ENCODE assay signal across 15 cellular contexts in the genomic region with DNA sequence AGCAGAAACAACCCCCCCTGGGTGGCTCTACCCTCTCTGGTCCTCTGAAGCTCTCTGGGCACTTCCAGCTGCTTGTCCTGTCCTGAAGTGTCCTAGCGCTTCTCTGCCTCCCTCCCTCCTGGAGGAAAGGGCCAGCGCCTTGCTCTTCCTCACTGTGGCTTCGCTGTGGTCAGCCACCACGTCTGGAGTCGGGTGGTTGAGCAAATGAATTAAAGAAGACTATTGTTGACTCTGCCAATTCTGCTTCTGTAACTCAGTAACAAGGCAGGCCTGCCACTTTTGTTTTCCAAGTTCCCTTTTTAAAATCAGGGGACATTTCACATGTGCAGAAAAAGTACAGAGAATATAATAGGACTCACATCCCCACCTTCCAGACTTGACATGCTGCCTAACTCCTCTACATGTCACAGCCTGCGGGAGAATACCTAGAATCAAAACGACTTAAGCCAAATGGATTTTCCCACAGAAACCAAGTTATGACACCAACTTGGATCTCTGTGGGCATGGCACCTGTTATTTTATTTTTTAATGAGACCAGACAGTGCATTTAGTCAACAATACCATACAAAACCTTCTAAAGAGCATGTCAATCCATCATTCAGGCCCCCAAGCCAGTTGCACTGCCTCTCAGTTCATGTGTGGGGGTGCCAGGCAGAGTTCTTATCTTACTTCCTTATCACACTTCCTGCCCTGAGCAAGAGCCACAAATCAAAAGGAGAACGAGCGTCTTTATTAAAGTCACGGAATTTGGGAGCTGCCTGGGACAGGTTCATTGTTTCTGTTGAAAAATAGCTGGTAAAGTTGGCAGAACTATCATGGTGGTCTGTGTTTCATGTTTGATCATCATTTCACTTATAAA. TPM values are rescaled to one million over a fixed set of nuclear protein-coding genes. Genes with fewer than 3 reads are reported as not detected.
DNase-seq lines count a peak whose midpoint lies in the region; ATAC-seq and TF ChIP-seq lines count a peak whose summit lies in the region.
"Had no signal": no experiment of that assay in that cellular context is flagged by ENCODE, and none has a peak within 500 bp of the region (broad histone marks: within the 10 kb centered on the region; RNA-seq: fewer than 3 reads in every experiment).

No MANE protein-coding gene starts in this region.

- peaks cover 13 to 41% (median 21%) of the 10 kb centered on the region in 10 experiments for H3K4me1 ChIP-seq in BLaER1 treated with 17β-estradiol and CSF1 and Interleukin-3, amounts not matched to agents 10 nM and 100 nM
- peaks cover 10% of the 10 kb centered on the region for H3K4me1 ChIP-seq in colonic mucosa

- DNase-seq in MV-4-11 (lab: John Stamatoyannopoulos, UW) (peak; percentile 91), colonic mucosa (no peak), mucosa of gallbladder (ENCODE audit: low spot score) (peak; percentile 20)
- no peak for DNase-seq in stimulated activated CD4-positive, alpha-beta T cell treated with anti-CD3 and anti-CD28 coated beads, Interleukin-4, amount 100 ng/mL, for 1 hour
- no peak for DNase-seq in naive thymus-derived CD8-positive, alpha-beta T cell
- DNase-seq: IMR-90; NCI-H1930; stimulated activated CD4-positive, alpha-beta T cell treated with anti-CD3 and anti-CD28 coated beads, Interleukin-4, amount 100 ng/mL, for 4 hours; stimulated activated naive CD4-positive, alpha-beta T cell treated with Interleukin-2 at 50 U/mL for 16 hours had no signal

- H3K4me3 ChIP-seq in BLaER1 treated with 17β-estradiol and CSF1 and Interleukin-3, amounts not matched to agents 10 nM and 100 nM, result no peak overlapping the region; a peak in 2 of 20 replicates
- no peak overlapping the region for H3K4me3 ChIP-seq in colonic mucosa
- H3K4me3 ChIP-seq: cardiac muscle cell had no signal

- H3K27me3 Mint-ChIP-seq in naive thymus-derived CD8-positive, alpha-beta T cell, result peaks cover 19 to 58% (median 46%) of the 10 kb centered on the region in 5 donors

- no peaks in the 10 kb centered on the region for H3K9me3 Mint-ChIP-seq in naive thymus-derived CD8-positive, alpha-beta T cell

- H3K9ac ChIP-seq in BLaER1 treated with 17β-estradiol and CSF1 and Interleukin-3, amounts not matched to agents 10 nM and 100 nM, result peak overlapping the region in 3 of 11 experiments; percentile 1 to 38 (median 16); a peak in 4 of 22 replicates
- no peak overlapping the region for H3K9ac ChIP-seq in colonic mucosa (ENCODE audit: low read depth in 2 of 2, low read length in 2 of 2)

- H3K27ac ChIP-seq in BLaER1 treated with 17β-estradiol and CSF1 and Interleukin-3, amounts not matched to agents 10 nM and 100 nM, result peak overlapping the region in 6 of 11 experiments; percentile 6 to 61 (median 46); a peak in 10 of 22 replicates
- H3K27ac ChIP-seq in colonic mucosa, result peak overlapping the region; percentile 43
- H3K27ac ChIP-seq: cardiac muscle cell, epithelial cell of prostate had no signal

- no peaks in the 10 kb centered on the region for H3K36me3 ChIP-seq in BLaER1 treated with 17β-estradiol and CSF1 and Interleukin-3, amounts not matched to agents 10 nM and 100 nM
- H3K36me3 ChIP-seq in colonic mucosa, result no peaks in the 10 kb centered on the region
- H3K36me3 ChIP-seq: cardiac muscle cell had no signal

- intact Hi-C loops in colonic mucosa (cut with DNase I), result no loop called here

- no peak for ATAC-seq in HG02981 (IDR thresholded peaks at IDR 0.05; ENCODE audit: unreplicated experiment)
- no peak for ATAC-seq in naive thymus-derived CD8-positive, alpha-beta T cell
- ATAC-seq in GM18511 (IDR thresholded peaks at IDR 0.05; ENCODE audit: unreplicated experiment), result no peak

- H3K9me3 ChIP-seq in BLaER1 treated with 17β-estradiol and CSF1 and Interleukin-3, amounts not matched to agents 10 nM and 100 nM (replicated peaks in 1 of 11), result no peaks in the 10 kb centered on the region; a peak in 1 of 22 replicates
- no peaks in the 10 kb centered on the region for H3K9me3 ChIP-seq in colonic mucosa

- peak overlapping the region in 1 of 10 donors; percentile 12 for H3K27ac Mint-ChIP-seq in naive thymus-derived CD8-positive, alpha-beta T cell

- H3K4me2 ChIP-seq in BLaER1 treated with 17β-estradiol and CSF1 and Interleukin-3, amounts not matched to agents 10 nM and 100 nM, result peak overlapping the region; percentile 45 to 87 (median 64)

- no peaks in the 10 kb centered on the region for H4K20me1 ChIP-seq in BLaER1 treated with 17β-estradiol and CSF1 and Interleukin-3, amounts not matched to agents 10 nM and 100 nM

- POLR2A ChIA-PET in naive thymus-derived CD8-positive, alpha-beta T cell (lab: Charles Lee), result no interaction called here

- H3K36me3 Mint-ChIP-seq in naive thymus-derived CD8-positive, alpha-beta T cell, result no peaks in the 10 kb centered on the region

- no peaks in the 10 kb centered on the region for H3K27me3 ChIP-seq in BLaER1 treated with 17β-estradiol and CSF1 and Interleukin-3, amounts not matched to agents 10 nM and 100 nM
- H3K27me3 ChIP-seq in colonic mucosa, result no peaks in the 10 kb centered on the region

- no peak overlapping the region for H3K4me3 Mint-ChIP-seq in naive thymus-derived CD8-positive, alpha-beta T cell

- H3K4me1 Mint-ChIP-seq in naive thymus-derived CD8-positive, alpha-beta T cell, result peaks cover 5 to 11% (median 9%) of the 10 kb centered on the region in 4 donors

- no peak for TF ChIP-seq CTCF in colonic mucosa (IDR thresholded peaks at IDR 0.05)

RNA-seq across cellular contexts. Expression of gene FFAR4, which starts 6.8 kb away (rescaled TPM):
- total RNA-seq in colonic mucosa (10 to 100 TPM; 44.2 to 48.2 TPM), mucosa of gallbladder (6.1 TPM)
- total RNA-seq in naive thymus-derived CD8-positive, alpha-beta T cell, result not detected
- polyA plus RNA-seq in naive thymus-derived CD8-positive, alpha-beta T cell, result not detected
- total RNA-seq: cardiac muscle cell, IMR-90, pulmonary artery endothelial cell had no signal
- polyA plus RNA-seq: cardiac muscle cell, IMR-90 had no signal

RNA-seq across cellular contexts. Expression of gene RBP4, which starts 27.8 kb away (rescaled TPM):
- total RNA-seq in colonic mucosa, result 10 to 100 TPM in 1 of 2 donors, 1 to 10 TPM in 1; 6.8 to 15.1 TPM
- total RNA-seq in mucosa of gallbladder, result 59.9 TPM
- total RNA-seq in naive thymus-derived CD8-positive, alpha-beta T cell, result not detected
- polyA plus RNA-seq in naive thymus-derived CD8-positive, alpha-beta T cell, result not detected
- total RNA-seq: cardiac muscle cell, IMR-90, pulmonary artery endothelial cell had no signal
- polyA plus RNA-seq: IMR-90 had no signal

RNA-seq across cellular contexts. Expression of gene PDE6C, which starts 39.1 kb away (rescaled TPM):
- total RNA-seq in colonic mucosa, result not detected
- not detected for total RNA-seq in mucosa of gallbladder
- total RNA-seq in naive thymus-derived CD8-positive, alpha-beta T cell, result not detected
- under 1 TPM in 1 of 3 donors, not detected in 2; 0.19 TPM for polyA plus RNA-seq in naive thymus-derived CD8-positive, alpha-beta T cell
- total RNA-seq: cardiac muscle cell, IMR-90, pulmonary artery endothelial cell had no signal
- polyA plus RNA-seq: IMR-90 had no signal

Comparison
In these comparisons a context has a peak if more than half of its experiments do, and no peak if none do; other contexts are left out.
1. DNase-seq: peak in MV-4-11 (single experiment) and mucosa of gallbladder (single experiment); none in colonic mucosa (single experiment), stimulated activated CD4-positive, alpha-beta T cell treated with anti-CD3 and anti-CD28 coated beads, Interleukin-4, amount 100 ng/mL, for 1 hour (single experiment) and naive thymus-derived CD8-positive, alpha-beta T cell (0 of 10).
2. RNA of gene RBP4, which starts 27.8 kb away (total RNA-seq): 59.9 TPM in mucosa of gallbladder (single experiment) and 6.8 to 15.1 TPM in colonic mucosa; not detected in naive thymus-derived CD8-positive, alpha-beta T cell; every median in the first group is over 4 times any median in the second.